Comparison of ENCODE assay signal across 1 cellular context in the genomic region with DNA sequence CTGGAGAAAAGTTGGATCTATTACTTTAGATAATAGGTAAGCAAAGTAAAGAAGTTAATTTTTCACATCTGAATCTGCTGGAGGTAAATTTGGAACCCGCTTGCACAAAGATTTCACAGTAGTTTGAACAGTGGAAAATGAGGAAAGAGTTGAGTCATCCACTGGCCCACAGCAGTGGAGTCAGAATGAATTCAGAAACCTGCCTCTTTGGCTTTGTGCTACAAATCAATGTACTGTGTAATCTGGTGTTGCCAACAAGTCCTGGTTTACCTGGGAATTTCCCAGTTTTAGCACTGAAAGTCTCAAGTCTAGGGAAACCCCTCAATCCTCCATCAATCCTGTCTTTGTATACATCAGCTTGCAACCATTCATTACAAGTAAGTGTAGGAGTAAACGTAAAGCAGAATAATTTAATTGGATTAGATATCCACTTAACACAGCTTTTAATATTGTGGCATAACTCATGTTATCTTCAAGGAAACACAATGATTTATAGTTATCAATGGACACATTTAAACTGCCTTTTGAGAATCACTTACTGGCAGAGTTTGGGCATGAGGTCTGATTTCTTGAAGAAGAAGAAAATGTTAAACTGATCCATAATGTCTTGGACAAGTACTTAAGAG.
TF ChIP-seq lines count a peak whose summit lies in the region.

No MANE protein-coding gene starts in this region.

TF ChIP-seq in H1, 55 proteins besides CTCF, POLR2A, EP300 and RAD21 (continued from another document):
- TF ChIP-seq HDAC2 (IDR thresholded peaks at IDR 0.05; ENCODE audit: borderline replicate concordance in 1 of 2, low read depth in 2 of 2, low read length in 2 of 2): no peak
- TF ChIP-seq SIRT6 (IDR thresholded peaks at IDR 0.05; ENCODE audit: low read length): no peak
- no peak for TF ChIP-seq RNF2 (IDR thresholded peaks at IDR 0.05; ENCODE audit: borderline replicate concordance, low read depth, low read length, missing control alignments, poor library complexity, severe bottlenecking)
- TF ChIP-seq TEAD4 (IDR thresholded peaks at IDR 0.05; ENCODE audit: low read depth, low read length): no peak
- TF ChIP-seq POU5F1 (IDR thresholded peaks at IDR 0.05; ENCODE audit: low read depth, low read length): no peak
- no peak for TF ChIP-seq CBX5 (IDR thresholded peaks at IDR 0.05; ENCODE audit: low read depth, low read length)
- no peak for TF ChIP-seq SRF (IDR thresholded peaks at IDR 0.05; ENCODE audit: low read depth, low read length)
